Comparison of ENCODE assay signal across 8 cellular contexts in the genomic region with DNA sequence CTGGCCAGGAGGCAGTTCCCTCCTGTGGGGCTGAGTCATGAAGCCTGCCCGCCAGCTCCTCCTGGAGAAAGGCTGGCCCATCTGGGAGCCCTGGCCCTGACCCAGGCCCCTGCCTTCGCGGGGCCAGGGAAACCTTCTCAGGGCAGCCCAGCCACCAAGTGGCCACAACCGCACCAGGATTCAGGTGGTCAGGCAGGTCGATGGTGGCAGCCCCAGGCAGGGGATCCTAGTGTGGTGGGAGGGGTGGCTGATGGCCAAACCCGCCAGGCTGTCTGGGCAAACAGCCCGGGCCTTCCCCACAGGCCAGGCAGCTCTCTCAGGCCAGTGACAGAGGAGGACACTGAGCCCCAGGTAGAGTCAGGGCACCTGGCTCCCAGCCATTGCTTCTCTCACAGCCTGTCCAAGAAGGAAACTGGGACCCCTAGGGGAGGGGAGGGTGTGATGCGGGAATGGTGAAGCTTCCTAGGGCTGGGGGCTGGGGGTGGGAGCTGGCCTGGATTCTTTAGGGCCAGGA. TPM values are rescaled to one million over a fixed set of nuclear protein-coding genes. Genes with fewer than 3 reads are reported as not detected.
DNase-seq lines count a peak whose midpoint lies in the region; ATAC-seq and TF ChIP-seq lines count a peak whose summit lies in the region.

No MANE protein-coding gene starts in this region.

- CTCF ChIA-PET in T-cell (lab: Charles Lee) = interaction anchor here (0.6 to 1.8 kb wide), 5 partner anchors 15 to 101 kb away, joined by 3 to 8 read pairs (median 5); a partner anchor contains a TSS

- H3K27me3 Mint-ChIP-seq in T-cell (no peaks in the 10 kb centered on the region), mesothelial cell of epicardium (ENCODE audit: low read depth) (no peaks in the 10 kb centered on the region)

- no peak overlapping the region for H3K4me3 ChIP-seq in H7 (ENCODE audit: insufficient read depth, low read depth, low read length)
- H3K4me3 ChIP-seq in epithelial cell of esophagus (ENCODE audit: low read length) = peak overlapping the region; percentile 68
- H3K4me3 ChIP-seq in upper lobe of left lung = peak overlapping the region; percentile 23 to 99 (median 84)

- H3K36me3 Mint-ChIP-seq in T-cell = peaks cover 11% of the 10 kb centered on the region
- H3K36me3 Mint-ChIP-seq in mesothelial cell of epicardium = no peaks in the 10 kb centered on the region

- no peaks in the 10 kb centered on the region for H3K27me3 ChIP-seq in H7 (ENCODE audit: control insufficient read depth, insufficient read depth, low read length)
- no peaks in the 10 kb centered on the region for H3K27me3 ChIP-seq in upper lobe of left lung

- peaks cover 30 to 57% (median 42%) of the 10 kb centered on the region in 4 donors for H3K4me1 ChIP-seq in upper lobe of left lung

- H3K4me3 Mint-ChIP-seq in T-cell = peak overlapping the region; percentile 91 to 98 (median 97)
- peak overlapping the region; percentile 93 for H3K4me3 Mint-ChIP-seq in mesothelial cell of epicardium

- TF ChIP-seq CTCF in epithelial cell of esophagus (IDR thresholded peaks at IDR 0.05; ENCODE audit: insufficient read depth, low read depth, low read length, missing control alignments) = no peak
- no peak for TF ChIP-seq CTCF in mesothelial cell of epicardium (IDR thresholded peaks at IDR 0.05; ENCODE audit: unreplicated experiment)
- TF ChIP-seq CTCF in upper lobe of left lung (IDR thresholded peaks at IDR 0.05) = peak in 1 of 6 experiments; percentile 4

- no peak for TF ChIP-seq EP300 in upper lobe of left lung (IDR thresholded peaks at IDR 0.05)

- H3K9me3 Mint-ChIP-seq in T-cell = no peaks in the 10 kb centered on the region
- H3K9me3 Mint-ChIP-seq in mesothelial cell of epicardium = no peaks in the 10 kb centered on the region

- no peak for TF ChIP-seq POLR2A in upper lobe of left lung (IDR thresholded peaks at IDR 0.05)

- peak overlapping the region; percentile 79 to 95 (median 92) for H3K27ac ChIP-seq in upper lobe of left lung

- peaks cover 77 to 85% (median 81%) of the 10 kb centered on the region in 3 donors for H3K4me1 Mint-ChIP-seq in T-cell
- peaks cover 16% of the 10 kb centered on the region for H3K4me1 Mint-ChIP-seq in mesothelial cell of epicardium

- DNase-seq in A172 (ENCODE audit: low spot score) = peak; percentile 93
- DNase-seq in H7 = peak; percentile 89
- DNase-seq in T-cell = no peak
- DNase-seq in epithelial cell of esophagus (ENCODE audit: low read depth) = peak; percentile 78
- DNase-seq in mesothelial cell of epicardium (ENCODE audit: low spot score in 2 of 2, unreplicated experiment in 2 of 2) = no peak
- DNase-seq in upper lobe of left lung = peak; percentile 88 to 90
- no peak for DNase-seq in D341Med (ENCODE audit: low spot score)

- ATAC-seq in T-cell (replicated peaks in 1 of 4) (no peak), upper lobe of left lung (ENCODE audit: low FRiP score in 2 of 2) (peak; percentile 81 to 86), GM19328 (IDR thresholded peaks at IDR 0.05; ENCODE audit: unreplicated experiment) (no peak)

- WGBS in upper lobe of left lung, 2 donors = 3 to 24% methylated on average over 3 to 6 of the region's 8 CpGs

- peaks cover 3% of the 10 kb centered on the region for H3K36me3 ChIP-seq in H7 (replicated peaks; ENCODE audit: control insufficient read depth, insufficient read depth, low read length)
- peaks cover 0 to 22% (median 16%) of the 10 kb centered on the region in 4 donors for H3K36me3 ChIP-seq in upper lobe of left lung

- H3K27ac Mint-ChIP-seq in T-cell = peak overlapping the region; percentile 95
- no peak overlapping the region for H3K27ac Mint-ChIP-seq in mesothelial cell of epicardium

- H3K9me3 ChIP-seq in upper lobe of left lung = no peaks in the 10 kb centered on the region

- POLR2A ChIA-PET in T-cell (lab: Charles Lee) = interaction anchor here in 1 of 2 donors (0.6 kb wide), 1 partner anchor 16 kb away, joined by 5 read pairs; no protein-coding TSS in a partner anchor

RNA-seq across cellular contexts. Expression of a gene that starts 1.2 kb away (rescaled TPM):
- 93.0 and 94.6 TPM in 2 replicates for total RNA-seq in A172 (2014; rRNA removed; shearing (Covaris generic))
- total RNA-seq in H7 (2014; rRNA removed; shearing (Covaris generic)) = 85.8 and 99.0 TPM in 2 replicates
- total RNA-seq in T-cell = 10 to 100 TPM; 49.8 to 99.9 (median 88.3) TPM
- 26.6 to 30.6 TPM (median 28.7 TPM) in 3 replicates for total RNA-seq in mesothelial cell of epicardium
- 10 to 100 TPM; 31.9 to 83.5 (median 66.6) TPM for total RNA-seq in upper lobe of left lung

RNA-seq across cellular contexts. Expression of a gene that starts 7.8 kb away (rescaled TPM):
- 15.6 and 19.5 TPM in 2 replicates for total RNA-seq in A172 (2014; rRNA removed; shearing (Covaris generic))
- 2.9 and 4.5 TPM in 2 replicates for total RNA-seq in H7 (2014; rRNA removed; shearing (Covaris generic))
- total RNA-seq in T-cell (10 to 100 TPM; 63.4 to 78.1 (median 73.4) TPM), mesothelial cell of epicardium (10.6 to 11.8 TPM (median 11.6 TPM) in 3 replicates), upper lobe of left lung (10 to 100 TPM; 18.7 to 68.1 (median 47.8) TPM)

RNA-seq across cellular contexts. Expression of a gene that starts 12.3 kb away (rescaled TPM):
- not detected in 2 replicates for total RNA-seq in A172 (2014; rRNA removed; shearing (Covaris generic))
- total RNA-seq in H7 (2014; rRNA removed; shearing (Covaris generic)) = not detected in 2 replicates
- total RNA-seq in T-cell = 1 to 10 TPM in 3 of 5 donors, under 1 TPM in 1, not detected in 1; 0.54 to 2.9 (median 2.1) TPM
- 0.16 to 0.23 TPM in 2 of 3 replicates, not detected in the other for total RNA-seq in mesothelial cell of epicardium
- 1 to 10 TPM in 1 of 6 donors, under 1 TPM in 1, not detected in 4; 0.29 to 1.1 TPM for total RNA-seq in upper lobe of left lung

RNA-seq across cellular contexts. Expression of a gene that starts 39.8 kb away (rescaled TPM):
- 60.1 and 66.9 TPM in 2 replicates for total RNA-seq in A172 (2014; rRNA removed; shearing (Covaris generic))
- total RNA-seq in H7 (2014; rRNA removed; shearing (Covaris generic)) = 63.8 and 86.9 TPM in 2 replicates
- 10 to 100 TPM; 12.2 to 32.7 (median 27.1) TPM for total RNA-seq in T-cell
- total RNA-seq in mesothelial cell of epicardium = 32.1 to 34.0 TPM (median 33.2 TPM) in 3 replicates
- total RNA-seq in upper lobe of left lung = 10 to 100 TPM; 53.2 to 97.3 (median 74.0) TPM

RNA-seq across cellular contexts. Expression of a gene that starts 40.7 kb away (rescaled TPM):
- total RNA-seq in A172 (2014; rRNA removed; shearing (Covaris generic)) = 42.0 and 46.2 TPM in 2 replicates
- 60.3 and 63.8 TPM in 2 replicates for total RNA-seq in H7 (2014; rRNA removed; shearing (Covaris generic))
- total RNA-seq in T-cell (100 to 1,000 TPM; 119 to 159 (median 154) TPM), mesothelial cell of epicardium (99.0 to 105 TPM (median 101 TPM) in 3 replicates), upper lobe of left lung (10 to 100 TPM; 23.0 to 63.6 (median 46.8) TPM)

Comparison
In these comparisons a context has a peak if more than half of its experiments do, and no peak if none do; other contexts are left out.
1. DNase-seq: peak in A172 (single experiment), H7 (single experiment), epithelial cell of esophagus (single experiment) and upper lobe of left lung (2 of 2); none in T-cell (0 of 34), mesothelial cell of epicardium (0 of 2) and D341Med (single experiment).
2. ATAC-seq: peak in upper lobe of left lung (2 of 2); none in T-cell (0 of 4) and GM19328 (single experiment).